In the genomic region with DNA sequence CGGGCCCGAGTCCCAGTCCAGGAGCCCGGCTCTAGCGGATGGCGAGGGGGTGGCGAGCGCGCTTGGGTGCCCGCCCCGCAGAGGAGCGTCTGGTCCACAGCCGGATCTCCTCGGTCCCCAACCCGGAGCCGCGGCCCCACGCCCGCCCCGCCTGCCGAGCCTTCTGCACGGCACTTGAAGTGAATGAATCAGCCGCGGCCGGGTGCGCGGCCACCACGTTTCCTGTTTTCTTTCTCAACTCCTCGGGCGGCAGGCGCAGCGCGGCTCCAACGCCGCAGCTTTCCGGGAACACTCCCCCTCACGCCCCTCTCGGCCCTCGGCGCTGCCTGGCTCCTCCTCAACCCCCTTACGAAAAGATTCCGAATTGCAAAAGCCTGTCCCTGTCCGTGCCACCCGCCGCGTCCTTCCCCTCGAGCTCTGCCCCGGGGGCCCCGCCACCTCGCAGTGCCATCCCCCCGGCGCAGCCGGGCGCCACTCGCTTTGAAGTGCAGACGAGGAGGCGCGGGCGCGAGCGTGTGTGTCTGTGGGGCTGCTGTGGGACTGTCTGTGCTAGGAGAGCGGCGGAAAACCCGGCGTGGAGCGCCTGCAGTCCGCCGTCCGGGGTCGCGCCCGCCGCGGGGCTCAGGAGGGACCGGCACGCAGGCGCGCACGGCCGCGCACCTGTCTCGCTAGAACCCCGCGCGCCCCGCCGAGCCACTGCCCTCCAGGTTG, we compare ENCODE assay signal across 7 cellular contexts.
DNase-seq lines count a peak whose midpoint lies in the region; ATAC-seq, FAIRE-seq and TF ChIP-seq lines count a peak whose summit lies in the region.

No MANE protein-coding gene starts in this region.

- H3K9me1 ChIP-seq in endothelial cell of umbilical vein (replicated peaks; ENCODE audit: control insufficient read depth, extremely low read depth, insufficient read depth, low read length): no peaks in the 10 kb centered on the region

- FAIRE-seq in endothelial cell of umbilical vein (lab: Jason Lieb, UNC): peak; percentile 60

- H3K79me2 ChIP-seq in endothelial cell of umbilical vein (ENCODE audit: control insufficient read depth, insufficient read depth, low read length): peaks cover 5% of the 10 kb centered on the region

- POLR2A ChIA-PET in endothelial cell of umbilical vein (lab: Charles Lee): no interaction called here

- no peak for TF ChIP-seq POLR2A in endothelial cell of umbilical vein (IDR thresholded peaks at IDR 0.05; ENCODE audit: low read depth, low read length)

- peak overlapping the region; percentile 19 for H3K9ac ChIP-seq in endothelial cell of umbilical vein (replicated peaks; ENCODE audit: extremely low read depth, insufficient read depth, low read length)

- peak; percentile 31 for ATAC-seq in GM18520 (IDR thresholded peaks at IDR 0.05; ENCODE audit: unreplicated experiment)
- ATAC-seq in HG02798 (IDR thresholded peaks at IDR 0.05; ENCODE audit: poor library complexity, unreplicated experiment): peak; percentile 61

- H3K4me3 ChIP-seq in endothelial cell of umbilical vein (replicated peaks in 1 of 3; ENCODE audit: insufficient read depth in 1 of 3, low read depth in 1 of 3, low read length in 3 of 3) (peak overlapping the region; percentile 57 to 81 (median 60)), mononuclear cell (ENCODE audit: low read length) (peak overlapping the region; percentile 74)

- no peaks in the 10 kb centered on the region for H4K20me1 ChIP-seq in endothelial cell of umbilical vein (replicated peaks; ENCODE audit: control insufficient read depth, extremely low read depth, insufficient read depth, low read length)

- intact Hi-C loops in endothelial cell of umbilical vein (cut with micrococcal nuclease): loop anchor here (1.0 to 10.0 kb wide), 3 partner anchors 88 to 755 kb away; no protein-coding TSS in a partner anchor

- dilution Hi-C loops in endothelial cell of umbilical vein (cut with MboI; ENCODE audit: extremely low pct_ligation_motif_present, low sequenced_read_pairs): no loop called here

- DNase-seq in NCI-H748 treated with DMSO at 0.1 percent for 48 hours (lab: John Stamatoyannopoulos, UW) (peak; percentile 17), endothelial cell of umbilical vein (ENCODE audit: low read depth, low spot score) (peak; percentile 77)
- DNase-seq in activated CD8-positive, alpha-beta memory T cell treated with anti-CD3 and anti-CD28 coated beads, Interleukin-2, amount 50 U/mL, for 1 hour (ENCODE audit: extremely low read depth): peak; percentile 88
- peak; percentile 73 to 77 for DNase-seq in stimulated activated CD8-positive, alpha-beta memory T cell treated with anti-CD3 and anti-CD28 coated beads, Interleukin-2, amount 100 ng/mL, for 1 hour (ENCODE audit: low read depth in 2 of 2)

- H3K27me3 ChIP-seq in endothelial cell of umbilical vein (ENCODE audit: control insufficient read depth in 2 of 2, insufficient read depth in 2 of 2, low read length in 2 of 2): no peaks in the 10 kb centered on the region
- no peaks in the 10 kb centered on the region for H3K27me3 ChIP-seq in mononuclear cell (ENCODE audit: insufficient read depth, low read length)

- no TSS peak for BruUV-seq in endothelial cell of umbilical vein (replicated peaks; lab: Mats Ljungman, UMichigan)

- no peaks in the 10 kb centered on the region for H3K36me3 ChIP-seq in endothelial cell of umbilical vein (ENCODE audit: control insufficient read depth in 2 of 2, extremely low read depth in 1 of 2, insufficient read depth in 2 of 2, low read length in 2 of 2)

- peaks cover 40% of the 10 kb centered on the region for H3K4me1 ChIP-seq in endothelial cell of umbilical vein (ENCODE audit: control insufficient read depth, extremely low read depth, insufficient read depth, low read length)
- H3K4me1 ChIP-seq in mononuclear cell (ENCODE audit: insufficient read depth, low read length): peaks cover 51% of the 10 kb centered on the region

- H3K4me2 ChIP-seq in endothelial cell of umbilical vein (ENCODE audit: insufficient read depth, low read length): peak overlapping the region; percentile 51

- H3K9me3 ChIP-seq in endothelial cell of umbilical vein (replicated peaks; ENCODE audit: control insufficient read depth, insufficient read depth, low read length): no peaks in the 10 kb centered on the region
- H3K9me3 ChIP-seq in mononuclear cell (ENCODE audit: low read depth, low read length): no peaks in the 10 kb centered on the region

- H2AFZ ChIP-seq in endothelial cell of umbilical vein (ENCODE audit: low read depth, low read length): peak overlapping the region; percentile 90

- H3K27ac ChIP-seq in endothelial cell of umbilical vein (ENCODE audit: insufficient read depth, low read depth, low read length): peak overlapping the region; percentile 14

- no peak for TF ChIP-seq CTCF in endothelial cell of umbilical vein (IDR thresholded peaks at IDR 0.05; ENCODE audit: extremely low read depth in 1 of 2, insufficient read depth in 1 of 2, low read depth in 1 of 2, low read length in 2 of 2)

- CTCF ChIA-PET in endothelial cell of umbilical vein (lab: Charles Lee): no interaction called here

TF ChIP-seq in endothelial cell of umbilical vein, 7 proteins besides CTCF, POLR2A, EP300 and RAD21:
- TF ChIP-seq, protein P1, sequence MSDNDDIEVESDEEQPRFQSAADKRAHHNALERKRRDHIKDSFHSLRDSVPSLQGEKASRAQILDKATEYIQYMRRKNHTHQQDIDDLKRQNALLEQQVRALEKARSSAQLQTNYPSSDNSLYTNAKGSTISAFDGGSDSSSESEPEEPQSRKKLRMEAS (IDR thresholded peaks at IDR 0.05; ENCODE audit: insufficient read depth, insufficient read length): no peak
- TF ChIP-seq POLR2AphosphoS5 (IDR thresholded peaks at IDR 0.05; ENCODE audit: insufficient read depth, low read depth, low read length): peak; percentile 57
- TF ChIP-seq FOS (IDR thresholded peaks at IDR 0.05; ENCODE audit: borderline replicate concordance, insufficient read depth, low read length): peak; percentile 71

Comparison
In these comparisons a context has a peak if more than half of its experiments do, and no peak if none do; other contexts are left out.
1. Peak in every context shown above with its lines: DNase-seq, ATAC-seq, H3K4me3 ChIP-seq and H3K27ac ChIP-seq.
2. DNase-seq: peak in every context shown above with its lines; median percentile 88 in activated CD8-positive, alpha-beta memory T cell treated with anti-CD3 and anti-CD28 coated beads, Interleukin-2, amount 50 U/mL, for 1 hour; 77 in endothelial cell of umbilical vein; 75 in stimulated activated CD8-positive, alpha-beta memory T cell treated with anti-CD3 and anti-CD28 coated beads, Interleukin-2, amount 100 ng/mL, for 1 hour; 17 in NCI-H748 treated with DMSO at 0.1 percent for 48 hours.